In the genomic region with DNA sequence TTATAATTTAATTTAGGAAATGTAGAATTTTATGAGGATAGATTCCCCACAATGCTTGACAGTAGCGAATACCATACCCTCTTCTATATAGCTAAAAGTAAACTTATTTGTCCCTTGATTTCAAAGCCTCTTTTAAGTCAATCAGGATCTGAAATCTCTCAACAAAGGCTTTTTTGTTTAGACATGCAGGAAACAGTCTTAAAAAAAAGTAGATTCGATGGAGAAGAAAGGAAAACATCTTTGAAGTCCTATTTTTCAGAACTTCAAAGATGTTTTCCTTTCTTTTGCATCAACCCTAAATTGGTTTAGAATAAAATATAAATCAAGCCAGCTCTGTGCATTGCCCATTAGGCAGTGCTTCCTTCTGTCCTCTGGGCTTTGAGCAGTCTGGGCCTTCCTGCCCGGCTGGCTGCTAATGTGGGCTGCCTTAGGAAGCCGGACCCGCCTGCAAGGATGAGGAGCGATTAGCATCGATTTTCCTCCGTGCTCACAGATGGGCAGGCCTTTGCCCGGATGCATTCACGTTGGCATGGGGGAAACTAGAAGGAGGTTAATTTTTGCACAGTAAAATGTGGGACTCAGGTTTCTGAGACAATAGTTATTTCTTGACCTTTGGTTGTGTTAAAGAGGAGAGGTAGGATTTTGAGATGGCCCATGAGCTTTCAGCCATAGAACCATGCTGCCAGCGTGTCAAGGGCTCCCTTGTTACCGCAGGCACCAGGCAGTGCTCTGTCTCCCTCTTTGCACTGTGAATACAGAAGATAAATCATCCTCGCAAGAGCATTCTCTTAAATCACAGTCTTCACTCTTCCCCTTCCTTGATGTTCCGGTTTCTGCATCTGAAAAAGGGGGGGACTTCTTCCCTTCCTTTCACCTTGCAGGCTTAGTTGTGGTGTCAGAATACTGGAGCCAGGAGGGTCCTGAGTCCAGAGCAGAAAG, we compare ENCODE assay signal across 14 cellular contexts.
"Had no signal": no experiment of that assay in that cellular context is flagged by ENCODE, and none has a peak within 500 bp of the region (broad histone marks: within the 10 kb centered on the region; RNA-seq: fewer than 3 reads in every experiment).

No MANE protein-coding gene starts in this region.

- H3K27me3 ChIP-seq: brain microvascular endothelial cell, esophagus squamous epithelium had no signal

- H3K36me3 ChIP-seq: brain microvascular endothelial cell had no signal

- H3K27ac ChIP-seq: brain microvascular endothelial cell, coronary artery, esophagus squamous epithelium had no signal

- DNase-seq: activated CD4-positive, alpha-beta T cell treated with anti-CD3 and anti-CD28 coated beads, Interleukin-2, amount 10 ng/mL, durations not matched to agents 7 days and 5 days; activated CD4-positive, CD25-positive, alpha-beta regulatory T cell; activated CD8-positive, alpha-beta memory T cell treated with anti-CD3 and anti-CD28 coated beads for 24 hours; activated gamma-delta T cell treated with Interleukin-2 at 50 U/mL for 16 hours; brain microvascular endothelial cell; effector CD4-positive, alpha-beta T cell; esophagus squamous epithelium; kidney glomerular epithelial cell; stimulated activated CD4-positive, alpha-beta T cell treated with anti-CD3 and anti-CD28 coated beads, Interleukin-4, amount 100 ng/mL, for 4 hours; stimulated activated CD8-positive, alpha-beta memory T cell treated with anti-CD3 and anti-CD28 coated beads, Interleukin-4, amount 100 ng/mL, for 48 hours; stimulated activated naive CD4-positive, alpha-beta T cell treated with Interleukin-2 at 50 U/mL for 16 hours; trophoblast cell had no signal

- H3K4me3 ChIP-seq: coronary artery, esophagus squamous epithelium, skin epidermis had no signal

- H3K9me3 ChIP-seq: esophagus squamous epithelium had no signal

- H3K4me1 ChIP-seq: esophagus squamous epithelium had no signal
